ENCODE assay signal across 1 cellular context in the genomic region with DNA sequence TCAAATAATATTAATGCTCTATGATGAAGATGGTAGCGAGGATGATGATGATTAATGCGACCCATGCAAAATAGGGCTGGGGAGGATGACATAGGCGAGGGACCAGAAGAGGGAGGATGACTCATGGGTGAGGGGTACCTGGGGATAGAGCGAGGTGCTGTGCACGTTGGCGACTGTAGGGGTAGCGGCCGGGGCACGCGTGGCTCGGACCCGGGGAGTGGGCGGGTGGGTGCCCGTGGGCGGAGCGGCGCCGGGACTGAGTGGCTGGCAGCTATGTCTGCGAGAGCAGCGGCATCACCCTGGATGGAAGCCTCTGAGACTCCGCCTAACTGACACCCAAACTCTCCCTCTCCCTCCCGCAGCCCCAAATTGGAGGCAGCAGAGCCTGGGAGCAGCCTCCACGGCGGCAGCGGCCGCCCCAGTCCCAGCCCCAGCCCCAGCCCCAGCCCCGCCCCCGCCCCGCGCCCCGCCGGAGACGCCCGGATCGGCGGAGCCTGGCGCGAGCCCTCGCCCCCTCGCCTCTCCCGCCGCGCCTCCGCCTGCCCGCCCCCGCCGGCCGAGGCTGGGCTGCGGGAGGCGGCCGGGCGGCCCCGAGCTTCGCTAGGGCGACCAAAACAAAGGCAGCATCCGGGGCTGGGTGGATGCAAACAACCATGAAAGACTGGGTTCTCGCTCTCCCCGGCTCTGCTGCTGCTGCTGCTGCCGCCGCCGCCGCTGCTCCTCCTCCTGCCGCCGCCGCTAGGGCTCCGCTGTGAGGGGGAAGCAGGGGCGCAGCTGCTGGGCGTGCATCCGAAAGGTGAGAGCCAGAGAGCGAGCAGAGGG.
TF ChIP-seq lines count a peak whose summit lies in the region.

A gene with protein sequence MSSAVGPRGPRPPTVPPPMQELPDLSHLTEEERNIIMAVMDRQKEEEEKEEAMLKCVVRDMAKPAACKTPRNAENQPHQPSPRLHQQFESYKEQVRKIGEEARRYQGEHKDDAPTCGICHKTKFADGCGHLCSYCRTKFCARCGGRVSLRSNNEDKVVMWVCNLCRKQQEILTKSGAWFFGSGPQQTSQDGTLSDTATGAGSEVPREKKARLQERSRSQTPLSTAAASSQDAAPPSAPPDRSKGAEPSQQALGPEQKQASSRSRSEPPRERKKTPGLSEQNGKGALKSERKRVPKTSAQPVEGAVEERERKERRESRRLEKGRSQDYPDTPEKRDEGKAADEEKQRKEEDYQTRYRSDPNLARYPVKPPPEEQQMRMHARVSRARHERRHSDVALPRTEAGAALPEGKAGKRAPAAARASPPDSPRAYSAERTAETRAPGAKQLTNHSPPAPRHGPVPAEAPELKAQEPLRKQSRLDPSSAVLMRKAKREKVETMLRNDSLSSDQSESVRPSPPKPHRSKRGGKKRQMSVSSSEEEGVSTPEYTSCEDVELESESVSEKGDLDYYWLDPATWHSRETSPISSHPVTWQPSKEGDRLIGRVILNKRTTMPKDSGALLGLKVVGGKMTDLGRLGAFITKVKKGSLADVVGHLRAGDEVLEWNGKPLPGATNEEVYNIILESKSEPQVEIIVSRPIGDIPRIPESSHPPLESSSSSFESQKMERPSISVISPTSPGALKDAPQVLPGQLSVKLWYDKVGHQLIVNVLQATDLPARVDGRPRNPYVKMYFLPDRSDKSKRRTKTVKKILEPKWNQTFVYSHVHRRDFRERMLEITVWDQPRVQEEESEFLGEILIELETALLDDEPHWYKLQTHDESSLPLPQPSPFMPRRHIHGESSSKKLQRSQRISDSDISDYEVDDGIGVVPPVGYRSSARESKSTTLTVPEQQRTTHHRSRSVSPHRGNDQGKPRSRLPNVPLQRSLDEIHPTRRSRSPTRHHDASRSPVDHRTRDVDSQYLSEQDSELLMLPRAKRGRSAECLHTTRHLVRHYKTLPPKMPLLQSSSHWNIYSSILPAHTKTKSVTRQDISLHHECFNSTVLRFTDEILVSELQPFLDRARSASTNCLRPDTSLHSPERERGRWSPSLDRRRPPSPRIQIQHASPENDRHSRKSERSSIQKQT (N-terminal part only) (plus strand): TSS at position 367 of the 822 bp plus-strand sequence. CDS start 474 bp downstream, outside the sequence.

TF ChIP-seq in HEK293, 187 proteins besides CTCF, POLR2A, EP300 and RAD21 (continued from another document and continues in another):
- TF ChIP-seq, protein P1, sequence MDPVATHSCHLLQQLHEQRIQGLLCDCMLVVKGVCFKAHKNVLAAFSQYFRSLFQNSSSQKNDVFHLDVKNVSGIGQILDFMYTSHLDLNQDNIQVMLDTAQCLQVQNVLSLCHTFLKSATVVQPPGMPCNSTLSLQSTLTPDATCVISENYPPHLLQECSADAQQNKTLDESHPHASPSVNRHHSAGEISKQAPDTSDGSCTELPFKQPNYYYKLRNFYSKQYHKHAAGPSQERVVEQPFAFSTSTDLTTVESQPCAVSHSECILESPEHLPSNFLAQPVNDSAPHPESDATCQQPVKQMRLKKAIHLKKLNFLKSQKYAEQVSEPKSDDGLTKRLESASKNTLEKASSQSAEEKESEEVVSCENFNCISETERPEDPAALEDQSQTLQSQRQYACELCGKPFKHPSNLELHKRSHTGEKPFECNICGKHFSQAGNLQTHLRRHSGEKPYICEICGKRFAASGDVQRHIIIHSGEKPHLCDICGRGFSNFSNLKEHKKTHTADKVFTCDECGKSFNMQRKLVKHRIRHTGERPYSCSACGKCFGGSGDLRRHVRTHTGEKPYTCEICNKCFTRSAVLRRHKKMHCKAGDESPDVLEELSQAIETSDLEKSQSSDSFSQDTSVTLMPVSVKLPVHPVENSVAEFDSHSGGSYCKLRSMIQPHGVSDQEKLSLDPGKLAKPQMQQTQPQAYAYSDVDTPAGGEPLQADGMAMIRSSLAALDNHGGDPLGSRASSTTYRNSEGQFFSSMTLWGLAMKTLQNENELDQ (tag by site-specific recombination; IDR thresholded peaks at IDR 0.05; ENCODE audit: low read depth), result no peak
- no peak for TF ChIP-seq ZNF426 (tag by site-specific recombination; IDR thresholded peaks at IDR 0.05)
- no peak for TF ChIP-seq ZNF664 (tag by site-specific recombination; IDR thresholded peaks at IDR 0.05)
- no peak for TF ChIP-seq ZBTB44 (tag by site-specific recombination; IDR thresholded peaks at IDR 0.05)
- TF ChIP-seq PRDM6 (tag by site-specific recombination; IDR thresholded peaks at IDR 0.05), result no peak
- TF ChIP-seq ZNF121 (tag by site-specific recombination; IDR thresholded peaks at IDR 0.05), result no peak
- no peak for TF ChIP-seq PRDM10 (tag by site-specific recombination; IDR thresholded peaks at IDR 0.05)
- 0 out of 2 replicates have a peak, but pooled peaks have one; percentile 36 for TF ChIP-seq ZNF561 (tag by site-specific recombination; IDR thresholded peaks at IDR 0.05; ENCODE audit: borderline replicate concordance)
- TF ChIP-seq ZFP69B (tag by site-specific recombination; IDR thresholded peaks at IDR 0.05), result no peak
- TF ChIP-seq BCL11B (tag by site-specific recombination; IDR thresholded peaks at IDR 0.05; ENCODE audit: low read depth), result no peak
- no peak for TF ChIP-seq GLIS1 (tag by site-specific recombination; IDR thresholded peaks at IDR 0.05)
- TF ChIP-seq ZBTB11 (tag by site-specific recombination; conservative IDR thresholded peaks at IDR 0.05; ENCODE audit: low read depth), result no peak
- no peak for TF ChIP-seq ZNF175 (tag by site-specific recombination; IDR thresholded peaks at IDR 0.05)
- no peak for TF ChIP-seq ZNF791 (tag by site-specific recombination; IDR thresholded peaks at IDR 0.05)
- TF ChIP-seq, protein P2, sequence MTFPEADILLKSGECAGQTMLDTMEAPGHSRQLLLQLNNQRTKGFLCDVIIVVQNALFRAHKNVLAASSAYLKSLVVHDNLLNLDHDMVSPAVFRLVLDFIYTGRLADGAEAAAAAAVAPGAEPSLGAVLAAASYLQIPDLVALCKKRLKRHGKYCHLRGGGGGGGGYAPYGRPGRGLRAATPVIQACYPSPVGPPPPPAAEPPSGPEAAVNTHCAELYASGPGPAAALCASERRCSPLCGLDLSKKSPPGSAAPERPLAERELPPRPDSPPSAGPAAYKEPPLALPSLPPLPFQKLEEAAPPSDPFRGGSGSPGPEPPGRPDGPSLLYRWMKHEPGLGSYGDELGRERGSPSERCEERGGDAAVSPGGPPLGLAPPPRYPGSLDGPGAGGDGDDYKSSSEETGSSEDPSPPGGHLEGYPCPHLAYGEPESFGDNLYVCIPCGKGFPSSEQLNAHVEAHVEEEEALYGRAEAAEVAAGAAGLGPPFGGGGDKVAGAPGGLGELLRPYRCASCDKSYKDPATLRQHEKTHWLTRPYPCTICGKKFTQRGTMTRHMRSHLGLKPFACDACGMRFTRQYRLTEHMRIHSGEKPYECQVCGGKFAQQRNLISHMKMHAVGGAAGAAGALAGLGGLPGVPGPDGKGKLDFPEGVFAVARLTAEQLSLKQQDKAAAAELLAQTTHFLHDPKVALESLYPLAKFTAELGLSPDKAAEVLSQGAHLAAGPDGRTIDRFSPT (tag by site-specific recombination; IDR thresholded peaks at IDR 0.05), result peak; percentile 50; the same call in 1 of the 2 replicates
- TF ChIP-seq ZNF544 (tag by site-specific recombination; IDR thresholded peaks at IDR 0.05), result no peak
- no peak for TF ChIP-seq ZNF140 (tag by site-specific recombination; IDR thresholded peaks at IDR 0.05)
- no peak for TF ChIP-seq ZIC2 (tag by site-specific recombination; IDR thresholded peaks at IDR 0.05)
- no peak for TF ChIP-seq BCL11A (tag by site-specific recombination; IDR thresholded peaks at IDR 0.05; ENCODE audit: low read depth)
- peak; percentile 63 for TF ChIP-seq ZNF398 (tag by site-specific recombination; IDR thresholded peaks at IDR 0.05)
- no peak for TF ChIP-seq ZNF660 (tag by site-specific recombination; IDR thresholded peaks at IDR 0.05)
- no peak for TF ChIP-seq ZNF623 (tag by site-specific recombination; IDR thresholded peaks at IDR 0.05)
- peak; percentile 43 for TF ChIP-seq ZNF560 (tag by site-specific recombination; IDR thresholded peaks at IDR 0.05; ENCODE audit: borderline replicate concordance)
- TF ChIP-seq ZFP37 (tag by site-specific recombination; IDR thresholded peaks at IDR 0.05), result no peak
- TF ChIP-seq ZNF391 (tag by site-specific recombination; IDR thresholded peaks at IDR 0.05; ENCODE audit: borderline replicate concordance, low read depth), result no peak
- no peak for TF ChIP-seq ZNF654 (tag by site-specific recombination; IDR thresholded peaks at IDR 0.05; ENCODE audit: low read depth)
- TF ChIP-seq ZNF16 (tag by site-specific recombination; IDR thresholded peaks at IDR 0.05; ENCODE audit: low read depth), result no peak
- TF ChIP-seq ZNF335 (tag by site-specific recombination; conservative IDR thresholded peaks at IDR 0.05), result peak; percentile 13; the same call in 1 of the 2 replicates
- TF ChIP-seq ZNF830 (tag by site-specific recombination; IDR thresholded peaks at IDR 0.05; ENCODE audit: low read depth), result no peak
- no peak for TF ChIP-seq HOXD13 (CRISPR knock-in tag; IDR thresholded peaks at IDR 0.05; ENCODE audit: borderline replicate concordance)
